23 cellular contexts compared by ENCODE assay signal in genomic region chr3:184351511-184352148, GRCh38. TPM values are rescaled to one million over a fixed set of nuclear protein-coding genes. Genes with fewer than 3 reads are reported as not detected.
A peak's percentile ranks its signal among the peaks of the same experiment; 100 is the strongest.
DNase-seq lines count a peak whose midpoint lies in the region; ATAC-seq, FAIRE-seq and TF ChIP-seq lines count a peak whose summit lies in the region.
"Had no signal": no experiment of that assay in that cellular context is flagged by ENCODE, and none has a peak within 500 bp of the region (broad histone marks: within the 10 kb centered on the region; RNA-seq: fewer than 3 reads in every experiment).

No MANE protein-coding gene starts in this region.

- no peak for ATAC-seq in GM23338
- ATAC-seq in HepG2: peak; percentile 10; the same call in 2 of the 3 replicates
- peak; percentile 29 for ATAC-seq in sciatic nerve
- ATAC-seq in HG03159 (IDR thresholded peaks at IDR 0.05; ENCODE audit: unreplicated experiment): no peak
- no peak for ATAC-seq in GM19452 (IDR thresholded peaks at IDR 0.05; ENCODE audit: unreplicated experiment)
- ATAC-seq: activated naive CD4-positive, alpha-beta T cell treated with anti-CD3 and anti-CD28 coated beads, Interleukin-2, amount 50 U/mL, for 72 hours; activated T-cell treated with anti-CD3 and anti-CD28 coated beads, Interleukin-2, amount 50 U/mL, for 4 hours; upper lobe of right lung had no signal

- FAIRE-seq in HepG2 (lab: Jason Lieb, UNC): no peak

- no peaks in the 10 kb centered on the region for H3K9me3 ChIP-seq in HepG2 (ENCODE audit: low read length)
- H3K9me3 ChIP-seq: breast epithelium, esophagus muscularis mucosa, upper lobe of right lung had no signal

- no peak for TF ChIP-seq POLR2A in HepG2 (IDR thresholded peaks at IDR 0.05; ENCODE audit: insufficient read depth in 1 of 2, low read depth in 2 of 2, low read length in 2 of 2)

- no peak for TF ChIP-seq EP300 in HepG2 (IDR thresholded peaks at IDR 0.05; ENCODE audit: low read depth in 2 of 2, low read length in 2 of 2)
- TF ChIP-seq EP300 in HepG2 (CRISPR knock-in tag; IDR thresholded peaks at IDR 0.05; ENCODE audit: borderline replicate concordance): no peak

- no peak overlapping the region for H3K4me2 ChIP-seq in GM23338
- no peak overlapping the region for H3K4me2 ChIP-seq in HepG2 (ENCODE audit: low read depth, low read length)

- H3K4me1 Mint-ChIP-seq in GM23338: peaks cover 8% of the 10 kb centered on the region
- H3K4me1 Mint-ChIP-seq in brain: peaks cover 33% of the 10 kb centered on the region
- H3K4me1 Mint-ChIP-seq: activated B cell treated with CpG ODN at 0.5 μM for 24 hours had no signal

- H3K36me3 ChIP-seq in GM23338 (ENCODE audit: insufficient read depth) (0 out of 2 replicates have a peak, but pooled peaks cover 3% of the 10 kb centered on the region), HepG2 (replicated peaks in 1 of 2; ENCODE audit: control insufficient read depth in 1 of 2, insufficient read depth in 2 of 2, low read length in 2 of 2) (peaks cover 13 to 39% of the 10 kb centered on the region in 2 experiments; a peak in 4 of 5 replicates)
- H3K36me3 ChIP-seq: breast epithelium, upper lobe of right lung had no signal

- H3K4me3 Mint-ChIP-seq in GM23338 (no peak overlapping the region; the same call in 2 of the 3 replicates), brain (peak overlapping the region in 1 of 5 experiments; percentile 65)
- H3K4me3 Mint-ChIP-seq: activated B cell treated with CpG ODN at 0.5 μM for 24 hours; activated CD4-positive, alpha-beta memory T cell treated with anti-CD3 and anti-CD28 coated beads, Interleukin-2, amount 10 ng/mL, durations not matched to agents 7 days and 5 days; activated T-cell treated with anti-CD3 and anti-CD28 coated beads, Interleukin-2, amount 50 U/mL, for 4 hours; T-helper 2 cell treated with Interferon-gamma antibody and Interleukin-4, amounts not matched to agents 5 μg/mL and 100 μg/mL, for 36 hours had no signal

- H4K20me1 ChIP-seq in GM23338 (replicated peaks; ENCODE audit: insufficient read depth) (0 out of 2 replicates have a peak, but pooled peaks cover 4% of the 10 kb centered on the region), HepG2 (ENCODE audit: insufficient read depth, low read length) (no peaks in the 10 kb centered on the region)

- no peaks in the 10 kb centered on the region for H3K9me3 Mint-ChIP-seq in GM23338
- H3K9me3 Mint-ChIP-seq in brain: no peaks in the 10 kb centered on the region
- H3K9me3 Mint-ChIP-seq: activated B cell treated with CpG ODN at 0.5 μM for 24 hours; activated CD4-positive, alpha-beta memory T cell treated with anti-CD3 and anti-CD28 coated beads, Interleukin-2, amount 10 ng/mL, durations not matched to agents 7 days and 5 days; activated naive CD4-positive, alpha-beta T cell treated with anti-CD3 and anti-CD28 coated beads, Interleukin-2, amount 50 U/mL, for 72 hours; activated T-cell treated with anti-CD3 and anti-CD28 coated beads, Interleukin-2, amount 50 U/mL, for 4 hours; T-helper 2 cell treated with Interferon-gamma antibody and Interleukin-4, amounts not matched to agents 5 μg/mL and 100 μg/mL, for 36 hours had no signal

- POLR2A ChIA-PET in HepG2 (lab: Yijun Ruan, JAX): interaction anchor here (2.8 kb wide), 1 partner anchor 10 kb away, joined by 11 read pairs; the partner anchor contains the start of genes CLCN2 and POLR2H

- in situ Hi-C loops in HepG2 (cut with HindIII; ENCODE audit: extremely low pct_ligation_motif_present, low pct_unique_long_range_greater_than_20kb): loop anchor here (5.0 kb wide), 1 partner anchor 191 kb away; no protein-coding TSS in a partner anchor

- H3K4me1 ChIP-seq in GM23338 (ENCODE audit: insufficient read depth) (peaks cover 6% of the 10 kb centered on the region; the same call in 1 of the 2 replicates), HepG2 (ENCODE audit: insufficient read depth, low read length) (peaks cover 23% of the 10 kb centered on the region)
- H3K4me1 ChIP-seq: breast epithelium, upper lobe of right lung had no signal

- H3K27ac Mint-ChIP-seq in GM23338 (no peak overlapping the region), brain (peak overlapping the region; percentile 53 to 99 (median 84))
- H3K27ac Mint-ChIP-seq: activated B cell treated with CpG ODN at 0.5 μM for 24 hours; activated CD4-positive, alpha-beta memory T cell treated with anti-CD3 and anti-CD28 coated beads, Interleukin-2, amount 10 ng/mL, durations not matched to agents 7 days and 5 days; T-helper 2 cell treated with Interferon-gamma antibody and Interleukin-4, amounts not matched to agents 5 μg/mL and 100 μg/mL, for 36 hours had no signal

- intact Hi-C loops in HepG2 (cut with micrococcal nuclease; ENCODE audit: unreplicated experiment) (no loop called here), sciatic nerve (cut with DNase I) (no loop called here)

- 64% methylated on average over 8 of the region's 9 CpGs for WGBS in HepG2 (ENCODE audit: low lambda C conversion rate)

- H3K9ac ChIP-seq in HepG2 (ENCODE audit: insufficient read depth, low read depth, low read length): no peak overlapping the region

- H3K27ac ChIP-seq in GM23338 (ENCODE audit: low read depth) (peak overlapping the region; percentile 59; the same call in 1 of the 2 replicates), HepG2 (ENCODE audit: extremely low read length, insufficient read depth, low read length) (no peak overlapping the region)
- H3K27ac ChIP-seq: esophagus muscularis mucosa, SK-N-MC, upper lobe of right lung had no signal

- H3K27me3 ChIP-seq in GM23338 (ENCODE audit: insufficient read depth) (no peaks in the 10 kb centered on the region), HepG2 (ENCODE audit: control insufficient read depth in 1 of 2, insufficient read depth in 2 of 2, low read length in 2 of 2) (no peaks in the 10 kb centered on the region)
- H3K27me3 ChIP-seq: breast epithelium, esophagus muscularis mucosa, upper lobe of right lung had no signal

- H3K9me2 ChIP-seq in GM23338 (ENCODE audit: insufficient read depth): no peaks in the 10 kb centered on the region

- H3K36me3 Mint-ChIP-seq in GM23338 (ENCODE audit: low read depth) (peaks cover 28% of the 10 kb centered on the region), brain (peaks cover 23% of the 10 kb centered on the region)

- no peak for TF ChIP-seq RAD21 in HepG2 (CRISPR knock-in tag; IDR thresholded peaks at IDR 0.05)

- DNase-seq in GM23338 (ENCODE audit: low spot score) (no peak), HepG2 (ENCODE audit: low spot score) (no peak), sciatic nerve (ENCODE audit: low spot score) (no peak), NCI-H1105 (lab: John Stamatoyannopoulos, UW) (no peak)
- no peak for DNase-seq in effector CD8-positive, alpha-beta T cell (lab: John Stamatoyannopoulos, UW)
- DNase-seq: activated B cell treated with CpG ODN at 0.5 μM for 24 hours; activated CD4-positive, alpha-beta memory T cell treated with anti-CD3 and anti-CD28 coated beads, Interleukin-2, amount 10 ng/mL, durations not matched to agents 7 days and 5 days; activated T-cell treated with anti-CD3 and anti-CD28 coated beads, Interleukin-2, amount 50 U/mL, for 4 hours; DND-41; GOT3; NCI-H526; retina; stimulated activated naive CD4-positive, alpha-beta T cell; upper lobe of right lung had no signal

- TSS peak; percentile 32 for BruUV-seq in HepG2 (replicated peaks; lab: Mats Ljungman, UMichigan)

- H2AFZ ChIP-seq in GM23338 (no peak overlapping the region), HepG2 (ENCODE audit: low read length) (no peak overlapping the region)

- H3K27me3 Mint-ChIP-seq in GM23338 (ENCODE audit: insufficient read depth, low read depth, poor library complexity): peaks cover 1% of the 10 kb centered on the region
- no peaks in the 10 kb centered on the region for H3K27me3 Mint-ChIP-seq in brain
- H3K27me3 Mint-ChIP-seq: activated B cell treated with CpG ODN at 0.5 μM for 24 hours; activated CD4-positive, alpha-beta memory T cell treated with anti-CD3 and anti-CD28 coated beads, Interleukin-2, amount 10 ng/mL, durations not matched to agents 7 days and 5 days had no signal

- H3K4me3 ChIP-seq in GM23338 (no peak overlapping the region), HepG2 (replicated peaks in 1 of 3; ENCODE audit: insufficient read depth in 1 of 3, low read depth in 2 of 3, low read length in 3 of 3) (no peak overlapping the region)
- H3K4me3 ChIP-seq: breast epithelium, esophagus muscularis mucosa, lung, SK-N-MC, upper lobe of right lung had no signal

- TF ChIP-seq CTCF in GM23338 (conservative IDR thresholded peaks at IDR 0.05; ENCODE audit: low read depth in 2 of 2) (no peak), brain (conservative IDR thresholded peaks at IDR 0.05) (no peak), HepG2 (CRISPR knock-in tag; IDR thresholded peaks at IDR 0.05) (no peak)

- H3F3A ChIP-seq in GM23338 (replicated peaks; ENCODE audit: low read depth): 0 out of 2 replicates have a peak, but pooled peaks cover 2% of the 10 kb centered on the region

- CTCF ChIA-PET in HepG2 (lab: Yijun Ruan, JAX; ENCODE audit: low intra/inter-chr PET ratio, low total read pairs): no interaction called here

- H3K79me2 ChIP-seq in GM23338 (replicated peaks; ENCODE audit: insufficient read depth) (no peaks in the 10 kb centered on the region), HepG2 (ENCODE audit: insufficient read depth, low read length) (no peaks in the 10 kb centered on the region)

RNA-seq across cellular contexts. Expression of gene CLCN2, which starts 9.8 kb away (rescaled TPM):
- total RNA-seq in GM23338 (2014; rRNA removed; shearing (Covaris generic)): 9.2 and 10.7 TPM in 2 replicates
- polyA plus RNA-seq in GM23338 (2016; fragmentation: Nextera tagmentation; extraction: Ambion mirVana): 5.4 and 7.0 TPM in 2 replicates
- 2.6 TPM for polyA plus RNA-seq in brain (ENCODE audit: insufficient read depth, low read depth, low replicate concordance)
- total RNA-seq in HepG2 (2016; rRNA removed; fragmentation: Illumina TruSeq; extraction: Trizol): 5.2 and 13.5 TPM in 2 replicates
- total RNA-seq in HepG2 (2016; cell fraction: cytosol; rRNA removed; fragmentation: Illumina TruSeq; extraction: Trizol; ENCODE audit: low read depth): 6.6 and 7.6 TPM in 2 replicates
- 3.5 and 14.3 TPM in 2 replicates for total RNA-seq in HepG2 (2016; cell fraction: insoluble cytoplasmic fraction; rRNA removed; fragmentation: Illumina TruSeq; extraction: Trizol)
- 5.6 and 6.9 TPM in 2 replicates for total RNA-seq in HepG2 (2016; cell fraction: membrane; rRNA removed; fragmentation: Illumina TruSeq; extraction: Trizol)
- 19.4 and 22.0 TPM in 2 replicates for total RNA-seq in HepG2 (2016; cell fraction: nucleus; rRNA removed; fragmentation: Illumina TruSeq; extraction: Trizol)
- polyA plus RNA-seq in HepG2 (2011; rRNA removed): 11.4 and 14.3 TPM in 2 replicates
- 5.5 and 6.4 TPM in 2 replicates for polyA plus RNA-seq in HepG2 (2011; cell fraction: cytosol; rRNA removed)
- polyA plus RNA-seq in HepG2 (2011; cell fraction: nucleus; rRNA removed): 41.8 and 47.0 TPM in 2 replicates
- polyA plus RNA-seq in HepG2 (2012): 5.4 and 6.1 TPM in 2 replicates
- polyA plus RNA-seq in HepG2 (2016; cell fraction: cytosol; fragmentation: Illumina TruSeq; extraction: Trizol; ENCODE audit: low read depth): 2.0 and 2.6 TPM in 2 replicates
- polyA plus RNA-seq in HepG2 (2016; cell fraction: insoluble cytoplasmic fraction; fragmentation: Illumina TruSeq; extraction: Trizol; ENCODE audit: low read depth): 4.8 and 5.5 TPM in 2 replicates
- 3.7 and 4.4 TPM in 2 replicates for polyA plus RNA-seq in HepG2 (2016; cell fraction: membrane; fragmentation: Illumina TruSeq; extraction: Trizol; ENCODE audit: low read depth)
- 50.3 and 58.1 TPM in 2 replicates for polyA plus RNA-seq in HepG2 (2016; cell fraction: nucleus; fragmentation: Illumina TruSeq; extraction: Trizol; ENCODE audit: insufficient read depth, low read depth)
- 29.7 and 47.2 TPM in 2 replicates for polyA minus RNA-seq in HepG2 (2011; rRNA and poly(A)+ RNA removed; ENCODE audit: low replicate concordance)
- 5.3 and 6.0 TPM in 2 replicates for polyA minus RNA-seq in HepG2 (2011; cell fraction: cytosol; rRNA and poly(A)+ RNA removed)
- 26.4 and 31.7 TPM in 2 replicates for polyA minus RNA-seq in HepG2 (2011; cell fraction: nucleus; rRNA and poly(A)+ RNA removed)
- 24.5 TPM for total RNA-seq in sciatic nerve

RNA-seq across cellular contexts. Expression of gene POLR2H, which starts 9.9 kb away (rescaled TPM):
- total RNA-seq in GM23338 (2014; rRNA removed; shearing (Covaris generic)): 182 and 199 TPM in 2 replicates
- polyA plus RNA-seq in GM23338 (2016; fragmentation: Nextera tagmentation; extraction: Ambion mirVana) (190 and 205 TPM in 2 replicates), brain (ENCODE audit: insufficient read depth, low read depth, low replicate concordance) (90.7 TPM), HepG2 (2011; rRNA removed) (165 and 194 TPM in 2 replicates)
- total RNA-seq in HepG2 (2016; rRNA removed; fragmentation: Illumina TruSeq; extraction: Trizol) (109 and 118 TPM in 2 replicates), sciatic nerve (57.8 TPM)
- total RNA-seq in HepG2 (2016; cell fraction: cytosol; rRNA removed; fragmentation: Illumina TruSeq; extraction: Trizol; ENCODE audit: low read depth): 85.0 and 90.2 TPM in 2 replicates
- total RNA-seq in HepG2 (2016; cell fraction: insoluble cytoplasmic fraction; rRNA removed; fragmentation: Illumina TruSeq; extraction: Trizol): 113 and 114 TPM in 2 replicates
- 110 and 111 TPM in 2 replicates for total RNA-seq in HepG2 (2016; cell fraction: membrane; rRNA removed; fragmentation: Illumina TruSeq; extraction: Trizol)
- 97.2 and 98.4 TPM in 2 replicates for total RNA-seq in HepG2 (2016; cell fraction: nucleus; rRNA removed; fragmentation: Illumina TruSeq; extraction: Trizol)
- polyA plus RNA-seq in HepG2 (2011; cell fraction: cytosol; rRNA removed): 159 and 209 TPM in 2 replicates
- 292 and 351 TPM in 2 replicates for polyA plus RNA-seq in HepG2 (2011; cell fraction: nucleus; rRNA removed)
- polyA plus RNA-seq in HepG2 (2012): 85.4 and 92.7 TPM in 2 replicates
- 70.3 and 83.0 TPM in 2 replicates for polyA plus RNA-seq in HepG2 (2016; cell fraction: cytosol; fragmentation: Illumina TruSeq; extraction: Trizol; ENCODE audit: low read depth)
- 116 and 125 TPM in 2 replicates for polyA plus RNA-seq in HepG2 (2016; cell fraction: insoluble cytoplasmic fraction; fragmentation: Illumina TruSeq; extraction: Trizol; ENCODE audit: low read depth)
- polyA plus RNA-seq in HepG2 (2016; cell fraction: membrane; fragmentation: Illumina TruSeq; extraction: Trizol; ENCODE audit: low read depth): 90.4 and 98.9 TPM in 2 replicates
- polyA plus RNA-seq in HepG2 (2016; cell fraction: nucleus; fragmentation: Illumina TruSeq; extraction: Trizol; ENCODE audit: insufficient read depth, low read depth): 259 and 265 TPM in 2 replicates
- 73.2 and 182 TPM in 2 replicates for polyA minus RNA-seq in HepG2 (2011; rRNA and poly(A)+ RNA removed; ENCODE audit: low replicate concordance)
- 38.2 and 41.4 TPM in 2 replicates for polyA minus RNA-seq in HepG2 (2011; cell fraction: cytosol; rRNA and poly(A)+ RNA removed)
- polyA minus RNA-seq in HepG2 (2011; cell fraction: nucleus; rRNA and poly(A)+ RNA removed): 89.4 and 96.7 TPM in 2 replicates

RNA-seq across cellular contexts. Expression of gene FAM131A, which starts 14.2 kb away (rescaled TPM):
- total RNA-seq in GM23338 (2014; rRNA removed; shearing (Covaris generic)): 14.8 and 31.8 TPM in 2 replicates
- 6.7 and 9.6 TPM in 2 replicates for polyA plus RNA-seq in GM23338 (2016; fragmentation: Nextera tagmentation; extraction: Ambion mirVana)
- polyA plus RNA-seq in brain (ENCODE audit: insufficient read depth, low read depth, low replicate concordance): 71.5 TPM
- total RNA-seq in HepG2 (2016; rRNA removed; fragmentation: Illumina TruSeq; extraction: Trizol): 7.4 and 9.3 TPM in 2 replicates
- total RNA-seq in HepG2 (2016; cell fraction: cytosol; rRNA removed; fragmentation: Illumina TruSeq; extraction: Trizol; ENCODE audit: low read depth): 2.3 and 2.5 TPM in 2 replicates
- total RNA-seq in HepG2 (2016; cell fraction: insoluble cytoplasmic fraction; rRNA removed; fragmentation: Illumina TruSeq; extraction: Trizol): 4.8 and 8.7 TPM in 2 replicates
- total RNA-seq in HepG2 (2016; cell fraction: membrane; rRNA removed; fragmentation: Illumina TruSeq; extraction: Trizol): 7.8 and 8.3 TPM in 2 replicates
- 4.4 and 6.5 TPM in 2 replicates for total RNA-seq in HepG2 (2016; cell fraction: nucleus; rRNA removed; fragmentation: Illumina TruSeq; extraction: Trizol)
- 9.2 and 14.1 TPM in 2 replicates for polyA plus RNA-seq in HepG2 (2011; rRNA removed)
- polyA plus RNA-seq in HepG2 (2011; cell fraction: cytosol; rRNA removed): 11.9 and 16.8 TPM in 2 replicates
- polyA plus RNA-seq in HepG2 (2011; cell fraction: nucleus; rRNA removed): 23.9 and 25.8 TPM in 2 replicates
- polyA plus RNA-seq in HepG2 (2012): 5.8 and 9.8 TPM in 2 replicates
- polyA plus RNA-seq in HepG2 (2016; cell fraction: cytosol; fragmentation: Illumina TruSeq; extraction: Trizol; ENCODE audit: low read depth): 2.3 and 3.2 TPM in 2 replicates
- polyA plus RNA-seq in HepG2 (2016; cell fraction: insoluble cytoplasmic fraction; fragmentation: Illumina TruSeq; extraction: Trizol; ENCODE audit: low read depth): 5.3 and 7.8 TPM in 2 replicates
- polyA plus RNA-seq in HepG2 (2016; cell fraction: membrane; fragmentation: Illumina TruSeq; extraction: Trizol; ENCODE audit: low read depth): 5.7 and 5.8 TPM in 2 replicates
- 12.3 and 13.4 TPM in 2 replicates for polyA plus RNA-seq in HepG2 (2016; cell fraction: nucleus; fragmentation: Illumina TruSeq; extraction: Trizol; ENCODE audit: insufficient read depth, low read depth)
- 22.1 and 24.2 TPM in 2 replicates for polyA minus RNA-seq in HepG2 (2011; rRNA and poly(A)+ RNA removed; ENCODE audit: low replicate concordance)
- polyA minus RNA-seq in HepG2 (2011; cell fraction: cytosol; rRNA and poly(A)+ RNA removed): 7.0 and 7.3 TPM in 2 replicates
- polyA minus RNA-seq in HepG2 (2011; cell fraction: nucleus; rRNA and poly(A)+ RNA removed): 7.0 and 9.2 TPM in 2 replicates
- total RNA-seq in sciatic nerve: 22.6 TPM

RNA-seq across cellular contexts. Expression of gene THPO, which starts 26.4 kb away (rescaled TPM):
- 0.14 and 0.97 TPM in 2 replicates for total RNA-seq in GM23338 (2014; rRNA removed; shearing (Covaris generic))
- polyA plus RNA-seq in GM23338 (2016; fragmentation: Nextera tagmentation; extraction: Ambion mirVana) (0.47 and 1.9 TPM in 2 replicates), brain (ENCODE audit: insufficient read depth, low read depth, low replicate concordance) (0.22 TPM), HepG2 (2011; rRNA removed) (4.7 and 4.8 TPM in 2 replicates)
- total RNA-seq in HepG2 (2016; rRNA removed; fragmentation: Illumina TruSeq; extraction: Trizol) (2.8 and 2.9 TPM in 2 replicates), sciatic nerve (1.2 TPM)
- 2.6 and 3.9 TPM in 2 replicates for total RNA-seq in HepG2 (2016; cell fraction: cytosol; rRNA removed; fragmentation: Illumina TruSeq; extraction: Trizol; ENCODE audit: low read depth)
- total RNA-seq in HepG2 (2016; cell fraction: insoluble cytoplasmic fraction; rRNA removed; fragmentation: Illumina TruSeq; extraction: Trizol): 2.3 and 2.8 TPM in 2 replicates
- total RNA-seq in HepG2 (2016; cell fraction: membrane; rRNA removed; fragmentation: Illumina TruSeq; extraction: Trizol): 5.2 and 5.5 TPM in 2 replicates
- 2.5 and 4.7 TPM in 2 replicates for total RNA-seq in HepG2 (2016; cell fraction: nucleus; rRNA removed; fragmentation: Illumina TruSeq; extraction: Trizol)
- 4.9 and 5.7 TPM in 2 replicates for polyA plus RNA-seq in HepG2 (2011; cell fraction: cytosol; rRNA removed)
- polyA plus RNA-seq in HepG2 (2011; cell fraction: nucleus; rRNA removed): 7.5 and 7.9 TPM in 2 replicates
- polyA plus RNA-seq in HepG2 (2012): 7.3 and 8.9 TPM in 2 replicates
- polyA plus RNA-seq in HepG2 (2016; cell fraction: cytosol; fragmentation: Illumina TruSeq; extraction: Trizol; ENCODE audit: low read depth): 7.6 and 11.0 TPM in 2 replicates
- 7.4 and 10.7 TPM in 2 replicates for polyA plus RNA-seq in HepG2 (2016; cell fraction: insoluble cytoplasmic fraction; fragmentation: Illumina TruSeq; extraction: Trizol; ENCODE audit: low read depth)
- polyA plus RNA-seq in HepG2 (2016; cell fraction: membrane; fragmentation: Illumina TruSeq; extraction: Trizol; ENCODE audit: low read depth): 17.1 and 18.8 TPM in 2 replicates
- polyA plus RNA-seq in HepG2 (2016; cell fraction: nucleus; fragmentation: Illumina TruSeq; extraction: Trizol; ENCODE audit: insufficient read depth, low read depth): 13.0 and 14.1 TPM in 2 replicates
- polyA minus RNA-seq in HepG2 (2011; rRNA and poly(A)+ RNA removed; ENCODE audit: low replicate concordance): 0.61 and 6.7 TPM in 2 replicates
- polyA minus RNA-seq in HepG2 (2011; cell fraction: cytosol; rRNA and poly(A)+ RNA removed): 3.9 and 5.5 TPM in 2 replicates
- 4.0 and 4.8 TPM in 2 replicates for polyA minus RNA-seq in HepG2 (2011; cell fraction: nucleus; rRNA and poly(A)+ RNA removed)
- total RNA-seq: activated B cell treated with CpG ODN at 0.5 μM for 24 hours; activated CD4-positive, alpha-beta memory T cell treated with anti-CD3 and anti-CD28 coated beads, Interleukin-2, amount 10 ng/mL, durations not matched to agents 7 days and 5 days; activated naive CD4-positive, alpha-beta T cell treated with anti-CD3 and anti-CD28 coated beads, Interleukin-2, amount 50 U/mL, for 72 hours; activated T-cell treated with anti-CD3 and anti-CD28 coated beads, Interleukin-2, amount 50 U/mL, for 4 hours had no signal

RNA-seq across cellular contexts. Expression of gene CHRD, which starts 28.2 kb away (rescaled TPM):
- total RNA-seq in GM23338 (2014; rRNA removed; shearing (Covaris generic)): 0.66 and 1.1 TPM in 2 replicates
- polyA plus RNA-seq in GM23338 (2016; fragmentation: Nextera tagmentation; extraction: Ambion mirVana) (0.23 and 0.34 TPM in 2 replicates), brain (ENCODE audit: insufficient read depth, low read depth, low replicate concordance) (3.9 TPM), HepG2 (2011; rRNA removed) (35.2 and 59.2 TPM in 2 replicates)
- total RNA-seq in HepG2 (2016; rRNA removed; fragmentation: Illumina TruSeq; extraction: Trizol) (3.4 and 22.2 TPM in 2 replicates), sciatic nerve (27.0 TPM)
- total RNA-seq in HepG2 (2016; cell fraction: cytosol; rRNA removed; fragmentation: Illumina TruSeq; extraction: Trizol; ENCODE audit: low read depth): 16.0 and 17.2 TPM in 2 replicates
- 2.6 and 23.2 TPM in 2 replicates for total RNA-seq in HepG2 (2016; cell fraction: insoluble cytoplasmic fraction; rRNA removed; fragmentation: Illumina TruSeq; extraction: Trizol)
- 2.9 and 4.1 TPM in 2 replicates for total RNA-seq in HepG2 (2016; cell fraction: membrane; rRNA removed; fragmentation: Illumina TruSeq; extraction: Trizol)
- 31.4 and 33.6 TPM in 2 replicates for total RNA-seq in HepG2 (2016; cell fraction: nucleus; rRNA removed; fragmentation: Illumina TruSeq; extraction: Trizol)
- polyA plus RNA-seq in HepG2 (2011; cell fraction: cytosol; rRNA removed): 5.2 and 6.9 TPM in 2 replicates
- polyA plus RNA-seq in HepG2 (2011; cell fraction: nucleus; rRNA removed): 977 and 1,005 TPM in 2 replicates
- 28.8 and 40.2 TPM in 2 replicates for polyA plus RNA-seq in HepG2 (2012)
- 0.42 and 0.59 TPM in 2 replicates for polyA plus RNA-seq in HepG2 (2016; cell fraction: cytosol; fragmentation: Illumina TruSeq; extraction: Trizol; ENCODE audit: low read depth)
- 2.7 and 3.7 TPM in 2 replicates for polyA plus RNA-seq in HepG2 (2016; cell fraction: insoluble cytoplasmic fraction; fragmentation: Illumina TruSeq; extraction: Trizol; ENCODE audit: low read depth)
- 1.1 and 1.5 TPM in 2 replicates for polyA plus RNA-seq in HepG2 (2016; cell fraction: membrane; fragmentation: Illumina TruSeq; extraction: Trizol; ENCODE audit: low read depth)
- polyA plus RNA-seq in HepG2 (2016; cell fraction: nucleus; fragmentation: Illumina TruSeq; extraction: Trizol; ENCODE audit: insufficient read depth, low read depth): 155 and 159 TPM in 2 replicates
- 1.3 and 22.4 TPM in 2 replicates for polyA minus RNA-seq in HepG2 (2011; rRNA and poly(A)+ RNA removed; ENCODE audit: low replicate concordance)
- polyA minus RNA-seq in HepG2 (2011; cell fraction: cytosol; rRNA and poly(A)+ RNA removed): 3.4 and 5.3 TPM in 2 replicates
- 74.3 and 78.8 TPM in 2 replicates for polyA minus RNA-seq in HepG2 (2011; cell fraction: nucleus; rRNA and poly(A)+ RNA removed)
- total RNA-seq: activated B cell treated with CpG ODN at 0.5 μM for 24 hours; activated CD4-positive, alpha-beta memory T cell treated with anti-CD3 and anti-CD28 coated beads, Interleukin-2, amount 10 ng/mL, durations not matched to agents 7 days and 5 days had no signal

Comparison
In these comparisons a context has a peak if more than half of its experiments do, and no peak if none do; other contexts are left out.
1. ATAC-seq: peak in HepG2 (single experiment) and sciatic nerve (single experiment); none in GM23338 (single experiment), HG03159 (single experiment) and GM19452 (single experiment).